In the genomic region with DNA sequence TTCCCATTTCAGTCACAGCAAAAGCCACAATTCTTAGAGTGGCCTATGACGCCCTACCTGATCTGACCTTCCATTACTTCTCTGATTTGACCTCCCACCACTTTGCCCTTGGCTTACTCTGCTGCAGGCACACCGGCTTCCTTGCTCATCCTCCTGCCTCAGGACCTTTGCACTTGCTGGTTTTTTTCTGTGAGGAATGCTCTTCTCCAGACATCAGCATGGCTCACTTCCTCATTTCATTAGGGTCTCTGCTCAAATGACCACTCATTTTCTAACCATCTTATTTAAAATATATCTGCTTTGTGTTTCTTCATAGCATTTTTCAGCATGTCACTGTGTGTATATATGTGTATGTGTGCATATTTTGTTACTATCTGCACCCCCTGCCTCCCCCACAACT, we compare ENCODE assay signal across 18 cellular contexts.
DNase-seq lines count a peak whose midpoint lies in the region; ATAC-seq, FAIRE-seq and TF ChIP-seq lines count a peak whose summit lies in the region.
"Had no signal": no experiment of that assay in that cellular context is flagged by ENCODE, and none has a peak within 500 bp of the region (broad histone marks: within the 10 kb centered on the region; RNA-seq: fewer than 3 reads in every experiment).

No MANE protein-coding gene starts in this region.

- in situ Hi-C loops in K562 (cut with MboI): no loop called here

- no peak overlapping the region for H3K9ac ChIP-seq in K562 (ENCODE audit: insufficient read depth in 1 of 2, low read depth in 2 of 2, low read length in 2 of 2)
- H3K9ac ChIP-seq: BLaER1 treated with 17β-estradiol and CSF1 and Interleukin-3, amounts not matched to agents 10 nM and 100 nM; GM23248 had no signal

- H4K20me1 ChIP-seq in K562 (replicated peaks; ENCODE audit: control insufficient read depth, insufficient read depth, low read length): no peaks in the 10 kb centered on the region
- H4K20me1 ChIP-seq: BLaER1 treated with 17β-estradiol and CSF1 and Interleukin-3, amounts not matched to agents 10 nM and 100 nM had no signal

- H3K9me1 ChIP-seq in K562 (ENCODE audit: control insufficient read depth, insufficient read depth, low read length): no peaks in the 10 kb centered on the region

- BruUV-seq in K562 (replicated peaks; lab: Mats Ljungman, UMichigan): no TSS peak

- WGBS in K562 (ENCODE audit: insufficient coverage, low coverage, missing lambda C conversion rate): 17% methylated on average over 2 of the region's 2 CpGs

- no peak overlapping the region for H3K4me3 ChIP-seq in K562
- H3K4me3 ChIP-seq: BLaER1 treated with 17β-estradiol and CSF1 and Interleukin-3, amounts not matched to agents 10 nM and 100 nM; GM23248; HAP-1 had no signal

- TF ChIP-seq POLR2A in GM12891 (IDR thresholded peaks at IDR 0.05; ENCODE audit: low read depth, low read length) (no peak), K562 (conservative IDR thresholded peaks at IDR 0.05) (no peak), GM12892 (IDR thresholded peaks at IDR 0.05; ENCODE audit: low read depth, low read length) (no peak)

- peaks cover 0 to 20% of the 10 kb centered on the region in 2 experiments; a peak in 4 of 5 replicates for H3K4me1 ChIP-seq in K562 (replicated peaks in 1 of 2; ENCODE audit: control insufficient read depth in 2 of 2, insufficient read depth in 2 of 2, low read length in 2 of 2)
- H3K4me1 ChIP-seq: Caco-2 had no signal

- H2AFZ ChIP-seq in K562 (ENCODE audit: low read depth, low read length): no peak overlapping the region
- H2AFZ ChIP-seq: GM23248 had no signal

- H3K4me2 ChIP-seq in K562 (ENCODE audit: insufficient read depth, low read length): no peak overlapping the region

- no peaks in the 10 kb centered on the region for H3K79me2 ChIP-seq in K562 (ENCODE audit: control insufficient read depth, insufficient read depth, low read length)

- no peaks in the 10 kb centered on the region; a peak in 1 of 5 replicates for H3K27me3 ChIP-seq in K562 (ENCODE audit: control insufficient read depth in 2 of 2, insufficient read depth in 2 of 2, low read length in 2 of 2)
- H3K27me3 ChIP-seq: BLaER1 treated with 17β-estradiol and CSF1 and Interleukin-3, amounts not matched to agents 10 nM and 100 nM had no signal

- intact Hi-C loops in K562 (cut with micrococcal nuclease): no loop called here

- POLR2A ChIA-PET in K562 (lab: Yijun Ruan, JAX): interaction anchor here (1.0 to 1.1 kb wide), 2 partner anchors 16 to 355 kb away, joined by 3 to 4 read pairs; partner anchors contain the start of gene MYLIP

- H3K9me3 ChIP-seq in K562 (replicated peaks; ENCODE audit: control insufficient read depth, insufficient read depth, low read depth, low read length): no peaks in the 10 kb centered on the region
- H3K9me3 ChIP-seq: BLaER1 treated with 17β-estradiol and CSF1 and Interleukin-3, amounts not matched to agents 10 nM and 100 nM; Caco-2; HAP-1 had no signal

- no peak for TF ChIP-seq EP300 in K562 (IDR thresholded peaks at IDR 0.05; ENCODE audit: low read length)

- DNase-seq in CD1c-positive myeloid dendritic cell (ENCODE audit: extremely low spot score): peak; percentile 30
- DNase-seq in GM12891 (ENCODE audit: insufficient read length, low spot score): no peak
- DNase-seq in MV-4-11 (lab: John Stamatoyannopoulos, UW): peak; percentile 14
- no peak for DNase-seq in K562 (ENCODE audit: extremely low read depth in 1 of 4, low spot score in 3 of 4)
- no peak for DNase-seq in SHP77 (lab: John Stamatoyannopoulos, UW)
- no peak for DNase-seq in NCI-H345 treated with DMSO at 0.1 percent for 48 hours (lab: John Stamatoyannopoulos, UW; ENCODE audit: unreplicated experiment)
- DNase-seq in GM12892 (ENCODE audit: insufficient read length): no peak
- DNase-seq: Caco-2; CD4-positive, CD25-positive, alpha-beta regulatory T cell; DMS153; DMS79; GDM1; GM23248 had no signal

- TF ChIP-seq CTCF in K562 (IDR thresholded peaks at IDR 0.05 in 2 of 3, conservative IDR thresholded peaks at IDR 0.05 in 1 of 3; ENCODE audit: insufficient read depth in 2 of 3, low read depth in 1 of 3, low read length in 3 of 3): no peak

- peak; percentile 16 for FAIRE-seq in GM12891 (lab: Jason Lieb, UNC)
- no peak for FAIRE-seq in K562 (lab: Jason Lieb, UNC)
- no peak for FAIRE-seq in GM12892 (lab: Jason Lieb, UNC)
- FAIRE-seq: D721Med, GM18507, HepG2 had no signal

- no peak for TF ChIP-seq RAD21 in K562 (CRISPR knock-in tag; conservative IDR thresholded peaks at IDR 0.05 in 1 of 2, IDR thresholded peaks at IDR 0.05 in 1 of 2)

- CTCF ChIA-PET in K562 (lab: Yijun Ruan, JAX; ENCODE audit: low intra/inter-chr PET ratio): interaction anchor here (0.6 kb wide), 1 partner anchor 84 kb away, joined by 3 read pairs; no protein-coding TSS in a partner anchor

- H3K36me3 ChIP-seq in K562 (ENCODE audit: control insufficient read depth, insufficient read depth, low read length): no peaks in the 10 kb centered on the region
- H3K36me3 ChIP-seq: BLaER1 treated with 17β-estradiol and CSF1 and Interleukin-3, amounts not matched to agents 10 nM and 100 nM; HAP-1 had no signal

- no peak for ATAC-seq in K562
- ATAC-seq: HepG2 had no signal

- no peak overlapping the region for H3K27ac ChIP-seq in K562 (ENCODE audit: extremely low read depth, low read depth, low read length)
- H3K27ac ChIP-seq: BLaER1 treated with 17β-estradiol and CSF1 and Interleukin-3, amounts not matched to agents 10 nM and 100 nM; GM23248 had no signal

TF ChIP-seq in GM12891, 5 proteins besides CTCF, POLR2A, EP300 and RAD21:
- peak; percentile 90 for TF ChIP-seq SPI1 (IDR thresholded peaks at IDR 0.05; ENCODE audit: low read depth, low read length)
- no peak for TF ChIP-seq POU2F2 (IDR thresholded peaks at IDR 0.05; ENCODE audit: low read depth, low read length)

TF ChIP-seq in K562, 482 proteins besides CTCF, POLR2A, EP300 and RAD21:
- TF ChIP-seq SPI1 (IDR thresholded peaks at IDR 0.05; ENCODE audit: borderline replicate concordance, low read depth, low read length): peak; percentile 89
- TF ChIP-seq, protein P1, sequence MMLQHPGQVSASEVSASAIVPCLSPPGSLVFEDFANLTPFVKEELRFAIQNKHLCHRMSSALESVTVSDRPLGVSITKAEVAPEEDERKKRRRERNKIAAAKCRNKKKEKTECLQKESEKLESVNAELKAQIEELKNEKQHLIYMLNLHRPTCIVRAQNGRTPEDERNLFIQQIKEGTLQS (IDR thresholded peaks at IDR 0.05): no peak
- TF ChIP-seq, protein P1 (CRISPR knock-in tag; conservative IDR thresholded peaks at IDR 0.05): no peak

Comparison
In these comparisons a context has a peak if more than half of its experiments do, and no peak if none do; other contexts are left out.
1. DNase-seq: peak in CD1c-positive myeloid dendritic cell (single experiment) and MV-4-11 (single experiment); none in GM12891 (single experiment), K562 (0 of 4), SHP77 (0 of 2), NCI-H345 treated with DMSO at 0.1 percent for 48 hours (single experiment) and GM12892 (single experiment).